In genomic region chr10:26706936-26707335, GRCh38 we compare ENCODE assay signal across 32 cellular contexts. TPM values are rescaled to one million over a fixed set of nuclear protein-coding genes. Genes with fewer than 3 reads are reported as not detected.
"Had no signal": no experiment of that assay in that cellular context is flagged by ENCODE, and none has a peak within 500 bp of the region (broad histone marks: within the 10 kb centered on the region; RNA-seq: fewer than 3 reads in every experiment).

No MANE protein-coding gene starts in this region.

- H3K4me3 Mint-ChIP-seq: activated CD4-positive, alpha-beta T cell treated with anti-CD3 and anti-CD28 coated beads, Interleukin-2, amount 10 ng/mL, durations not matched to agents 24 days and 14 days; activated CD8-positive, alpha-beta T cell treated with anti-CD3 and anti-CD28 coated beads for 36 hours; activated naive CD4-positive, alpha-beta T cell treated with anti-CD3 and anti-CD28 coated beads, Interleukin-2, amount 50 U/mL, for 24 hours; activated naive CD8-positive, alpha-beta T cell treated with anti-CD3 and anti-CD28 coated beads, Interleukin-2, amount 10 ng/mL, durations not matched to agents 7 days and 5 days; activated T-cell treated with anti-CD3 and anti-CD28 coated beads, Interleukin-2, amount 50 U/mL, for 72 hours; T-helper 1 cell treated with Interleukin-12 subunit alpha and Interleukin-12 subunit beta and Interleukin-4 antibody, amounts not matched to agents 30 μg/mL and 1 μg/mL, for 36 hours; T-helper 2 cell treated with Interferon-gamma antibody and Interleukin-4, amounts not matched to agents 5 μg/mL and 100 μg/mL, for 36 hours had no signal

- H3K4me3 ChIP-seq: ascending aorta, body of pancreas, breast epithelium, MG63, Peyer's patch, SJSA1 had no signal

- ATAC-seq: activated T-cell treated with anti-CD3 and anti-CD28 coated beads, Interleukin-2, amount 50 U/mL, for 72 hours; body of pancreas; PC-3 had no signal

- H3K9ac ChIP-seq: SK-N-SH had no signal

- H3K4me2 ChIP-seq: SK-N-SH had no signal

- H3K9me3 Mint-ChIP-seq: activated CD4-positive, alpha-beta T cell treated with anti-CD3 and anti-CD28 coated beads, Interleukin-2, amount 10 ng/mL, durations not matched to agents 24 days and 14 days; activated CD8-positive, alpha-beta T cell treated with anti-CD3 and anti-CD28 coated beads for 36 hours; activated naive CD4-positive, alpha-beta T cell treated with anti-CD3 and anti-CD28 coated beads, Interleukin-2, amount 50 U/mL, for 24 hours; activated naive CD8-positive, alpha-beta T cell treated with anti-CD3 and anti-CD28 coated beads, Interleukin-2, amount 10 ng/mL, durations not matched to agents 7 days and 5 days; activated T-cell treated with anti-CD3 and anti-CD28 coated beads, Interleukin-2, amount 50 U/mL, for 72 hours; activated T-helper 2 cell treated with anti-CD3 and anti-CD28 coated beads, Interferon-gamma antibody, Interleukin-2, Interleukin-4, amounts not matched to agents 10 μg/mL and 5 μg/mL and 100 μg/mL, durations not matched to agents 14 hours and 24 hours and 36 hours; T-helper 1 cell treated with Interleukin-12 subunit alpha and Interleukin-12 subunit beta and Interleukin-4 antibody, amounts not matched to agents 30 μg/mL and 1 μg/mL, for 36 hours; T-helper 2 cell treated with Interferon-gamma antibody and Interleukin-4, amounts not matched to agents 5 μg/mL and 100 μg/mL, for 36 hours had no signal

- H3K27me3 ChIP-seq: ascending aorta, body of pancreas, breast epithelium, MG63, Peyer's patch, SJSA1 had no signal

- H3K4me1 ChIP-seq: ascending aorta, body of pancreas, breast epithelium, SJSA1 had no signal

- H3K27ac ChIP-seq: ascending aorta, body of pancreas, breast epithelium, Peyer's patch, SJSA1 had no signal

- H3K36me3 ChIP-seq: breast epithelium had no signal

- H3K9me3 ChIP-seq: ascending aorta, body of pancreas, breast epithelium, MG63, Peyer's patch, SJSA1, SK-N-SH had no signal

- DNase-seq: activated CD4-positive, alpha-beta T cell treated with anti-CD3 and anti-CD28 coated beads, Interleukin-2, amount 50 U/mL, for 4 hours; activated CD8-positive, alpha-beta T cell treated with anti-CD3 and anti-CD28 coated beads for 36 hours; activated gamma-delta T cell; activated naive CD4-positive, alpha-beta T cell treated with Interleukin-2 at 50 U/mL for 16 hours; activated naive CD8-positive, alpha-beta T cell treated with anti-CD3 and anti-CD28 coated beads, Interleukin-2, amount 10 ng/mL, durations not matched to agents 7 days and 5 days; activated T-cell treated with anti-CD3 and anti-CD28 coated beads, Interleukin-2, amount 50 U/mL, for 1 hour; activated T-cell treated with anti-CD3 and anti-CD28 coated beads, Interleukin-2, amount 50 U/mL, for 72 hours; amygdala; KG1; MG63; NCI-H1048; NCI-H1436 treated with DMSO at 0.1 percent for 48 hours; NCI-H1694 treated with DMSO at 0.1 percent for 48 hours; NCI-H2029; NCI-H345; NCI-H526; NCI-H748 treated with DMSO at 0.1 percent for 48 hours; NK-92 treated with Interleukin-12 subunit alpha and Interleukin-12 subunit beta, amount 100 ng/mL, for 24 hours; PC-3; Peyer's patch; RPMI8226; SHP77 treated with DMSO at 0.1 percent for 48 hours; SK-N-SH had no signal

- H3K27me3 Mint-ChIP-seq: activated CD4-positive, alpha-beta T cell treated with anti-CD3 and anti-CD28 coated beads, Interleukin-2, amount 10 ng/mL, durations not matched to agents 24 days and 14 days; activated CD8-positive, alpha-beta T cell treated with anti-CD3 and anti-CD28 coated beads for 36 hours; activated naive CD4-positive, alpha-beta T cell treated with anti-CD3 and anti-CD28 coated beads, Interleukin-2, amount 50 U/mL, for 24 hours; activated naive CD8-positive, alpha-beta T cell treated with anti-CD3 and anti-CD28 coated beads, Interleukin-2, amount 10 ng/mL, durations not matched to agents 7 days and 5 days had no signal

- H3K27ac Mint-ChIP-seq: activated T-cell treated with anti-CD3 and anti-CD28 coated beads, Interleukin-2, amount 50 U/mL, for 72 hours; T-helper 1 cell treated with Interleukin-12 subunit alpha and Interleukin-12 subunit beta and Interleukin-4 antibody, amounts not matched to agents 30 μg/mL and 1 μg/mL, for 36 hours; T-helper 2 cell treated with Interferon-gamma antibody and Interleukin-4, amounts not matched to agents 5 μg/mL and 100 μg/mL, for 36 hours had no signal

RNA-seq across cellular contexts. Expression of gene PDSS1, which starts 9.4 kb away (rescaled TPM):
- total RNA-seq: ascending aorta had no signal
